ENCODE assay signal across 11 cellular contexts in the genomic region with DNA sequence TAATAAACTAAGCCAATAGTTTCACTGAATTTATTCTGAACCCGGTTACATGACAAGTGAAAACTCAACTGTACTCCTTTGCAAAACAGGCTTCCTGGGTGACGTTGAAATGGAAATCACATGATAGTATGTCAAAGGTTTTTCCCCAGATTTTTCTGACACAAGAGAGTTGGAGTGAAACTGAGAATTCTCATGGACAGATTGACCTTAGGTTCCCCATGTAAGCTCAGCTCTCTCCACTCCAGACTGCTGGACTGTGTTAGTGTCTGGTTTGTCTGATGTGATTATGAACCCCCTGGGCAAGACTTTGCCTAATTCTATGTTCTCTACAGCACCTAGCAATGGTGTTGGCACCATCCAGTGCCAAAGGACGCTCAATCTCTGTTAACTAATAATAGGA.
DNase-seq lines count a peak whose midpoint lies in the region; ATAC-seq and TF ChIP-seq lines count a peak whose summit lies in the region.
"Had no signal": no experiment of that assay in that cellular context is flagged by ENCODE, and none has a peak within 500 bp of the region (broad histone marks: within the 10 kb centered on the region; RNA-seq: fewer than 3 reads in every experiment).

No MANE protein-coding gene starts in this region.

- intact Hi-C loops in Calu3 (cut with micrococcal nuclease; ENCODE audit: unreplicated experiment) = no loop called here

- no peaks in the 10 kb centered on the region for H3K27me3 ChIP-seq in osteoblast (ENCODE audit: insufficient read depth, low read length)

- H3K79me2 ChIP-seq in osteoblast (ENCODE audit: insufficient read depth, low read length) = no peaks in the 10 kb centered on the region

- no peaks in the 10 kb centered on the region for H4K20me1 ChIP-seq in osteoblast (ENCODE audit: insufficient read depth, low read length)

- ATAC-seq in GM18873 (IDR thresholded peaks at IDR 0.05; ENCODE audit: low FRiP score, unreplicated experiment) (peak; percentile 85), GM21737 (IDR thresholded peaks at IDR 0.05; ENCODE audit: unreplicated experiment) (peak; percentile 84), HG03159 (IDR thresholded peaks at IDR 0.05; ENCODE audit: unreplicated experiment) (peak; percentile 63)
- ATAC-seq in stimulated activated effector memory CD8-positive, alpha-beta T cell treated with anti-CD3 and anti-CD28 coated beads, Interleukin-12 subunit alpha, Interleukin-12 subunit beta, amount 100 ng/mL, for 72 hours = no peak
- ATAC-seq: K562 had no signal

- TF ChIP-seq CTCF in osteoblast (IDR thresholded peaks at IDR 0.05; ENCODE audit: extremely low read depth, low read depth, low read length) = no peak
- TF ChIP-seq CTCF in Calu3 (IDR thresholded peaks at IDR 0.05; ENCODE audit: unreplicated experiment) = no peak

- H3K4me3 Mint-ChIP-seq in Calu3 (ENCODE audit: low read depth, unreplicated experiment) = no peak overlapping the region
- no peak overlapping the region for H3K4me3 Mint-ChIP-seq in stimulated activated effector memory CD8-positive, alpha-beta T cell treated with anti-CD3 and anti-CD28 coated beads, Interleukin-12 subunit alpha, Interleukin-12 subunit beta, amount 100 ng/mL, for 72 hours
- H3K4me3 Mint-ChIP-seq: activated naive CD4-positive, alpha-beta T cell treated with anti-CD3 and anti-CD28 coated beads for 36 hours had no signal

- no peaks in the 10 kb centered on the region for H3K36me3 Mint-ChIP-seq in Calu3 (ENCODE audit: insufficient read depth, unreplicated experiment)
- H3K36me3 Mint-ChIP-seq in stimulated activated effector memory CD8-positive, alpha-beta T cell treated with anti-CD3 and anti-CD28 coated beads, Interleukin-12 subunit alpha, Interleukin-12 subunit beta, amount 100 ng/mL, for 72 hours = no peaks in the 10 kb centered on the region

- DNase-seq in osteoblast (ENCODE audit: insufficient read length, low spot score, missing footprints) (no peak), Calu3 (no peak), NCI-H226 (no peak)
- no peak for DNase-seq in activated naive CD4-positive, alpha-beta T cell treated with Interleukin-2 at 50 U/mL for 16 hours
- DNase-seq in stimulated activated effector memory CD8-positive, alpha-beta T cell treated with anti-CD3 and anti-CD28 coated beads, Interleukin-12 subunit alpha, Interleukin-12 subunit beta, amount 100 ng/mL, for 72 hours (ENCODE audit: low spot score in 2 of 2) = no peak
- DNase-seq: activated CD4-positive, alpha-beta T cell treated with anti-CD3 and anti-CD28 coated beads for 1 hour; activated naive CD4-positive, alpha-beta T cell treated with anti-CD3 and anti-CD28 coated beads for 36 hours had no signal

- no peaks in the 10 kb centered on the region for H3K27me3 Mint-ChIP-seq in Calu3 (ENCODE audit: unreplicated experiment)

- H3K36me3 ChIP-seq in osteoblast (ENCODE audit: insufficient read depth, low read length) = no peaks in the 10 kb centered on the region

- H3K27ac ChIP-seq in osteoblast (ENCODE audit: low read depth, low read length) = peak overlapping the region; percentile 63

- H3K9me3 ChIP-seq in osteoblast (ENCODE audit: low read depth, low read length) = no peaks in the 10 kb centered on the region

- H3K4me2 ChIP-seq in osteoblast (ENCODE audit: insufficient read depth, low read length) = no peak overlapping the region

- no TSS peak for BruUV-seq in Calu3 (replicated peaks; lab: Mats Ljungman, UMichigan)

- no peak overlapping the region for H3K27ac Mint-ChIP-seq in Calu3 (ENCODE audit: unreplicated experiment)
- no peak overlapping the region for H3K27ac Mint-ChIP-seq in stimulated activated effector memory CD8-positive, alpha-beta T cell treated with anti-CD3 and anti-CD28 coated beads, Interleukin-12 subunit alpha, Interleukin-12 subunit beta, amount 100 ng/mL, for 72 hours
- H3K27ac Mint-ChIP-seq: activated naive CD4-positive, alpha-beta T cell treated with anti-CD3 and anti-CD28 coated beads for 36 hours had no signal

- no peak overlapping the region for H3K4me3 ChIP-seq in osteoblast (ENCODE audit: insufficient read depth, low read length)
- H3K4me3 ChIP-seq: K562 had no signal

- peak overlapping the region; percentile 58 for H2AFZ ChIP-seq in osteoblast (ENCODE audit: low read length)

- CTCF ChIA-PET in Calu3 (lab: Charles Lee) = interaction anchor here (0.7 kb wide), 1 partner anchor 11 kb away, joined by 3 read pairs; no protein-coding TSS in a partner anchor

- H3K9me3 Mint-ChIP-seq in Calu3 (ENCODE audit: low read depth, unreplicated experiment) = peaks cover 4% of the 10 kb centered on the region
- H3K9me3 Mint-ChIP-seq in stimulated activated effector memory CD8-positive, alpha-beta T cell treated with anti-CD3 and anti-CD28 coated beads, Interleukin-12 subunit alpha, Interleukin-12 subunit beta, amount 100 ng/mL, for 72 hours = no peaks in the 10 kb centered on the region
- H3K9me3 Mint-ChIP-seq: activated naive CD4-positive, alpha-beta T cell treated with anti-CD3 and anti-CD28 coated beads for 36 hours had no signal

- peaks cover 15% of the 10 kb centered on the region for H3K4me1 ChIP-seq in osteoblast (ENCODE audit: insufficient read depth, low read length)

- no peaks in the 10 kb centered on the region for H3K4me1 Mint-ChIP-seq in Calu3 (ENCODE audit: low read depth, unreplicated experiment)
- no peaks in the 10 kb centered on the region for H3K4me1 Mint-ChIP-seq in stimulated activated effector memory CD8-positive, alpha-beta T cell treated with anti-CD3 and anti-CD28 coated beads, Interleukin-12 subunit alpha, Interleukin-12 subunit beta, amount 100 ng/mL, for 72 hours
